ENCODE assay signal across 15 cellular contexts in genomic region chr11:117238221-117238620, GRCh38. TPM values are rescaled to one million over a fixed set of nuclear protein-coding genes. Genes with fewer than 3 reads are reported as not detected.
DNase-seq lines count a peak whose midpoint lies in the region; ATAC-seq, FAIRE-seq and TF ChIP-seq lines count a peak whose summit lies in the region.
"Had no signal": no experiment of that assay in that cellular context is flagged by ENCODE, and none has a peak within 500 bp of the region (broad histone marks: within the 10 kb centered on the region; RNA-seq: fewer than 3 reads in every experiment).

No MANE protein-coding gene starts in this region.

- no peaks in the 10 kb centered on the region for H3K9me3 Mint-ChIP-seq in astrocyte (ENCODE audit: unreplicated experiment)
- no peaks in the 10 kb centered on the region for H3K9me3 Mint-ChIP-seq in stimulated activated memory B cell treated with anti-CD40 and anti-IgM and Interleukin-4, amounts not matched to agents 10 μg/mL and 1 μg/mL and 100 μg/mL, for 72 hours
- H3K9me3 Mint-ChIP-seq: CD14-positive monocyte; CD8-positive, alpha-beta T cell had no signal

- H3K9me2 ChIP-seq in Karpas-422 (replicated peaks; ENCODE audit: insufficient read depth, low read length): no peaks in the 10 kb centered on the region

- H2AFZ ChIP-seq in ACC112 (ENCODE audit: low read length, unreplicated experiment) (no peak overlapping the region), astrocyte (ENCODE audit: low read depth, low read length) (no peak overlapping the region), smooth muscle cell (ENCODE audit: low read depth) (no peak overlapping the region), Karpas-422 (ENCODE audit: low read length) (no peak overlapping the region)

- TF ChIP-seq CTCF in GM12865 (IDR thresholded peaks at IDR 0.05; ENCODE audit: insufficient read depth, low read depth, low read length, missing control alignments) (no peak), astrocyte (IDR thresholded peaks at IDR 0.05; ENCODE audit: insufficient read depth, low read depth, low read length) (no peak), smooth muscle cell (IDR thresholded peaks at IDR 0.05; ENCODE audit: borderline replicate concordance, insufficient read depth, poor library complexity, severe bottlenecking) (no peak)

- H3K4me3 ChIP-seq in ACC112 (ENCODE audit: low read depth, low read length): no peak overlapping the region
- H3K4me3 ChIP-seq in GM12865 (ENCODE audit: low read depth, low read length): no peak overlapping the region
- H3K4me3 ChIP-seq in astrocyte (ENCODE audit: insufficient read depth, low read depth, low read length): no peak overlapping the region
- H3K4me3 ChIP-seq in smooth muscle cell: no peak overlapping the region
- H3K4me3 ChIP-seq in Karpas-422 (ENCODE audit: low read length): no peak overlapping the region
- H3K4me3 ChIP-seq: A549 had no signal

- FAIRE-seq in astrocyte (lab: Jason Lieb, UNC): no peak
- FAIRE-seq: A549, D721Med had no signal

- WGBS in smooth muscle cell (ENCODE audit: low lambda C conversion rate): 97% methylated on average over 5 of the region's 5 CpGs

- H3K4me1 Mint-ChIP-seq in astrocyte (ENCODE audit: low read depth, unreplicated experiment): peaks cover 19% of the 10 kb centered on the region
- H3K4me1 Mint-ChIP-seq in stimulated activated memory B cell treated with anti-CD40 and anti-IgM and Interleukin-4, amounts not matched to agents 10 μg/mL and 1 μg/mL and 100 μg/mL, for 72 hours: peaks cover 6% of the 10 kb centered on the region

- no peaks in the 10 kb centered on the region for H4K20me1 ChIP-seq in astrocyte (ENCODE audit: insufficient read depth, low read length)
- no peaks in the 10 kb centered on the region for H4K20me1 ChIP-seq in smooth muscle cell (ENCODE audit: low read depth)
- H4K20me1 ChIP-seq in Karpas-422 (ENCODE audit: insufficient read depth, low read depth, low read length): no peaks in the 10 kb centered on the region

- H3K27me3 ChIP-seq in ACC112 (ENCODE audit: insufficient read depth, low read length): no peaks in the 10 kb centered on the region
- H3K27me3 ChIP-seq in astrocyte (ENCODE audit: insufficient read depth, low read length): no peaks in the 10 kb centered on the region
- H3K27me3 ChIP-seq in smooth muscle cell (ENCODE audit: low read depth): no peaks in the 10 kb centered on the region
- no peaks in the 10 kb centered on the region for H3K27me3 ChIP-seq in Karpas-422 (ENCODE audit: low read length)

- H3K36me3 Mint-ChIP-seq in astrocyte (ENCODE audit: low read depth, unreplicated experiment): no peaks in the 10 kb centered on the region
- peaks cover 16% of the 10 kb centered on the region for H3K36me3 Mint-ChIP-seq in stimulated activated memory B cell treated with anti-CD40 and anti-IgM and Interleukin-4, amounts not matched to agents 10 μg/mL and 1 μg/mL and 100 μg/mL, for 72 hours

- DNase-seq in GM12865 (ENCODE audit: low read depth) (peak; percentile 43), astrocyte (ENCODE audit: low read depth) (no peak), smooth muscle cell (lab: John Stamatoyannopoulos, UW; ENCODE audit: unreplicated experiment) (no peak), Karpas-422 (no peak)
- DNase-seq: CD8-positive, alpha-beta T cell; COR-L47; DMS153; DMS79 treated with DMSO at 0.1 percent for 48 hours; EL; HCEC 1CT had no signal

- peak overlapping the region; percentile 74 for H3K27ac ChIP-seq in ACC112 (ENCODE audit: low read depth, low read length)
- no peak overlapping the region for H3K27ac ChIP-seq in astrocyte (ENCODE audit: low read depth, low read length)
- H3K27ac ChIP-seq in smooth muscle cell (ENCODE audit: low read depth): peak overlapping the region; percentile 97
- no peak overlapping the region for H3K27ac ChIP-seq in Karpas-422 (ENCODE audit: low read length)
- H3K27ac ChIP-seq: A549 had no signal

- H3K4me2 ChIP-seq in astrocyte (ENCODE audit: low read length): no peak overlapping the region
- no peak overlapping the region for H3K4me2 ChIP-seq in smooth muscle cell
- no peak overlapping the region for H3K4me2 ChIP-seq in Karpas-422 (ENCODE audit: low read depth, low read length, poor library complexity, severe bottlenecking)
- H3K4me2 ChIP-seq: A549 had no signal

- no peaks in the 10 kb centered on the region for H3K27me3 Mint-ChIP-seq in astrocyte (ENCODE audit: low read depth, unreplicated experiment)
- no peaks in the 10 kb centered on the region for H3K27me3 Mint-ChIP-seq in stimulated activated memory B cell treated with anti-CD40 and anti-IgM and Interleukin-4, amounts not matched to agents 10 μg/mL and 1 μg/mL and 100 μg/mL, for 72 hours

- peak overlapping the region; percentile 53 for H3K27ac Mint-ChIP-seq in astrocyte (ENCODE audit: unreplicated experiment)
- H3K27ac Mint-ChIP-seq in stimulated activated memory B cell treated with anti-CD40 and anti-IgM and Interleukin-4, amounts not matched to agents 10 μg/mL and 1 μg/mL and 100 μg/mL, for 72 hours: no peak overlapping the region
- H3K27ac Mint-ChIP-seq: CD14-positive monocyte; CD8-positive, alpha-beta T cell had no signal

- H3K4me3 Mint-ChIP-seq in astrocyte (ENCODE audit: unreplicated experiment): no peak overlapping the region
- H3K4me3 Mint-ChIP-seq in stimulated activated memory B cell treated with anti-CD40 and anti-IgM and Interleukin-4, amounts not matched to agents 10 μg/mL and 1 μg/mL and 100 μg/mL, for 72 hours: no peak overlapping the region
- H3K4me3 Mint-ChIP-seq: CD14-positive monocyte; CD8-positive, alpha-beta T cell had no signal

- H3K4me1 ChIP-seq in ACC112 (ENCODE audit: control insufficient read depth, insufficient read depth, low read length, unreplicated experiment) (peaks cover 27% of the 10 kb centered on the region), astrocyte (ENCODE audit: insufficient read depth, low read length) (peaks cover 21% of the 10 kb centered on the region), smooth muscle cell (ENCODE audit: low read depth) (peaks cover 3% of the 10 kb centered on the region), Karpas-422 (ENCODE audit: low read length) (peaks cover 15% of the 10 kb centered on the region)

- H3K79me2 ChIP-seq in ACC112 (ENCODE audit: control insufficient read depth, insufficient read depth, low read length, unreplicated experiment) (peaks cover 10% of the 10 kb centered on the region), astrocyte (ENCODE audit: insufficient read depth, low read length) (peaks cover 25% of the 10 kb centered on the region), smooth muscle cell (ENCODE audit: low read depth) (peaks cover 13% of the 10 kb centered on the region), Karpas-422 (ENCODE audit: low read length) (peaks cover 13% of the 10 kb centered on the region)

- H3K36me3 ChIP-seq in ACC112 (ENCODE audit: insufficient read depth, low read length) (peaks cover 12% of the 10 kb centered on the region; the same call in 1 of the 2 replicates), astrocyte (ENCODE audit: insufficient read depth, low read length) (peaks cover 6% of the 10 kb centered on the region), smooth muscle cell (ENCODE audit: low read depth) (peaks cover 7% of the 10 kb centered on the region), Karpas-422 (ENCODE audit: insufficient read depth, low read length) (no peaks in the 10 kb centered on the region)

- peaks cover 11% of the 10 kb centered on the region for H3F3A ChIP-seq in smooth muscle cell (ENCODE audit: low read depth)

- H3K9ac ChIP-seq in astrocyte (ENCODE audit: low read length) (no peak overlapping the region), smooth muscle cell (ENCODE audit: low read depth) (no peak overlapping the region), Karpas-422 (ENCODE audit: low read length) (no peak overlapping the region)

- ATAC-seq in stimulated activated memory B cell treated with anti-CD40 and anti-IgM and Interleukin-4, amounts not matched to agents 10 μg/mL and 1 μg/mL and 100 μg/mL, for 72 hours: no peak
- ATAC-seq: CD8-positive, alpha-beta T cell had no signal

- H3K9me3 ChIP-seq in astrocyte (ENCODE audit: insufficient read depth, low read depth, low read length): no peaks in the 10 kb centered on the region
- no peaks in the 10 kb centered on the region for H3K9me3 ChIP-seq in smooth muscle cell (replicated peaks; ENCODE audit: low read depth)
- no peaks in the 10 kb centered on the region for H3K9me3 ChIP-seq in Karpas-422 (ENCODE audit: low read length)
- H3K9me3 ChIP-seq: A549 had no signal

RNA-seq across cellular contexts. Expression of gene RNF214, which starts 5.8 kb away (rescaled TPM):
- 20.7 and 23.6 TPM in 2 replicates for total RNA-seq in astrocyte
- total RNA-seq in smooth muscle cell: 12.6 and 15.8 TPM in 2 replicates
- polyA plus RNA-seq in smooth muscle cell: 10.9 and 17.3 TPM in 2 replicates
- total RNA-seq in Karpas-422 (2014; rRNA removed; shearing (Covaris generic); ENCODE audit: low replicate concordance): 7.0 and 10.1 TPM in 2 replicates

RNA-seq across cellular contexts. Expression of gene PCSK7, which starts 6.3 kb away (rescaled TPM):
- total RNA-seq in astrocyte (43.6 and 53.3 TPM in 2 replicates), smooth muscle cell (20.8 and 36.4 TPM in 2 replicates)
- 23.5 and 40.7 TPM in 2 replicates for polyA plus RNA-seq in smooth muscle cell
- total RNA-seq in Karpas-422 (2014; rRNA removed; shearing (Covaris generic); ENCODE audit: low replicate concordance): 14.3 and 33.7 TPM in 2 replicates

RNA-seq across cellular contexts. Expression of gene TAGLN, which starts 39.1 kb away (rescaled TPM):
- total RNA-seq in astrocyte (3,676 and 4,004 TPM in 2 replicates), smooth muscle cell (1,972 and 2,130 TPM in 2 replicates)
- 2,069 and 2,250 TPM in 2 replicates for polyA plus RNA-seq in smooth muscle cell
- total RNA-seq in Karpas-422 (2014; rRNA removed; shearing (Covaris generic); ENCODE audit: low replicate concordance): 3.3 TPM in 2 replicates

RNA-seq across cellular contexts. Expression of gene BACE1-AS, which starts 52.9 kb away (rescaled TPM):
- total RNA-seq in astrocyte (6.7 and 6.8 TPM in 2 replicates), smooth muscle cell (3.5 and 6.6 TPM in 2 replicates)
- 1.9 and 7.5 TPM in 2 replicates for polyA plus RNA-seq in smooth muscle cell
- 2.9 and 4.6 TPM in 2 replicates for total RNA-seq in Karpas-422 (2014; rRNA removed; shearing (Covaris generic); ENCODE audit: low replicate concordance)
- polyA plus RNA-seq: CD14-positive monocyte had no signal

RNA-seq across cellular contexts. Expression of gene SIDT2, which starts 59.7 kb away (rescaled TPM):
- total RNA-seq in astrocyte: 54.8 and 55.8 TPM in 2 replicates
- total RNA-seq in smooth muscle cell: 24.7 and 35.0 TPM in 2 replicates
- polyA plus RNA-seq in smooth muscle cell: 11.6 and 21.2 TPM in 2 replicates
- 18.6 and 30.6 TPM in 2 replicates for total RNA-seq in Karpas-422 (2014; rRNA removed; shearing (Covaris generic); ENCODE audit: low replicate concordance)

Comparison
In these comparisons a context has a peak if more than half of its experiments do, and no peak if none do; other contexts are left out.
1. H3K27ac ChIP-seq: peak in ACC112 (single experiment) and smooth muscle cell (single experiment); none in astrocyte (single experiment) and Karpas-422 (single experiment).
2. RNA of gene TAGLN, which starts 39.1 kb away (total RNA-seq): 3,676 to 4,004 TPM in astrocyte and 1,972 to 2,130 TPM in smooth muscle cell; 3.3 TPM in Karpas-422; every median in the first group is over 100 times any median in the second.